Comparison of ENCODE assay signal across 10 cellular contexts in genomic region chr4:74543247-74543670, GRCh38.
DNase-seq lines count a peak whose midpoint lies in the region; ATAC-seq and TF ChIP-seq lines count a peak whose summit lies in the region.
"Had no signal": no experiment of that assay in that cellular context is flagged by ENCODE, and none has a peak within 500 bp of the region (broad histone marks: within the 10 kb centered on the region; RNA-seq: fewer than 3 reads in every experiment).

No MANE protein-coding gene starts in this region.

- peaks cover 11% of the 10 kb centered on the region for H3K4me1 Mint-ChIP-seq in activated T-cell treated with anti-CD3 and anti-CD28 coated beads, Interleukin-2, amount 50 U/mL, for 72 hours (ENCODE audit: low read depth)

- no peaks in the 10 kb centered on the region for H3K9me3 Mint-ChIP-seq in activated T-cell treated with anti-CD3 and anti-CD28 coated beads, Interleukin-2, amount 50 U/mL, for 72 hours

- TF ChIP-seq POLR2A in GM18505 (IDR thresholded peaks at IDR 0.05; ENCODE audit: borderline replicate concordance, extremely low read depth, insufficient read depth, insufficient read length), result no peak

- peak; percentile 40 for DNase-seq in dermis blood vessel endothelial cell
- DNase-seq in activated T-cell treated with anti-CD3 and anti-CD28 coated beads, Interleukin-2, amount 50 U/mL, for 72 hours, result no peak
- DNase-seq in NCI-H1694 treated with DMSO at 0.1 percent for 48 hours (lab: John Stamatoyannopoulos, UW), result no peak
- DNase-seq in activated CD4-positive, CD25-positive, alpha-beta regulatory T cell treated with anti-CD3 and anti-CD28 coated beads, Interleukin-2, amount 50 U/mL, for 72 hours, result no peak
- no peak for DNase-seq in NAMALWA (ENCODE audit: low spot score)
- DNase-seq: effector CD4-positive, alpha-beta T cell; NCI-H1436 treated with DMSO at 0.1 percent for 48 hours had no signal

- no peak overlapping the region for H3K27ac Mint-ChIP-seq in activated T-cell treated with anti-CD3 and anti-CD28 coated beads, Interleukin-2, amount 50 U/mL, for 72 hours

- no peaks in the 10 kb centered on the region for H3K27me3 Mint-ChIP-seq in activated T-cell treated with anti-CD3 and anti-CD28 coated beads, Interleukin-2, amount 50 U/mL, for 72 hours (ENCODE audit: low read depth)

- no peak overlapping the region for H3K4me3 Mint-ChIP-seq in activated T-cell treated with anti-CD3 and anti-CD28 coated beads, Interleukin-2, amount 50 U/mL, for 72 hours

- H3K36me3 Mint-ChIP-seq in activated T-cell treated with anti-CD3 and anti-CD28 coated beads, Interleukin-2, amount 50 U/mL, for 72 hours (ENCODE audit: insufficient read depth in 2 of 2), result no peaks in the 10 kb centered on the region

- ATAC-seq in GM18505 (IDR thresholded peaks at IDR 0.05; ENCODE audit: unreplicated experiment) (peak; percentile 77), GM21576 (IDR thresholded peaks at IDR 0.05; ENCODE audit: unreplicated experiment) (peak; percentile 95), HG03460 (IDR thresholded peaks at IDR 0.05; ENCODE audit: unreplicated experiment) (peak; percentile 95)
- ATAC-seq in activated T-cell treated with anti-CD3 and anti-CD28 coated beads, Interleukin-2, amount 50 U/mL, for 72 hours (replicated peaks in 1 of 2), result no peak

Comparison
In these comparisons a context has a peak if more than half of its experiments do, and no peak if none do; other contexts are left out.
1. ATAC-seq: peak in GM18505 (single experiment), GM21576 (single experiment) and HG03460 (single experiment); none in activated T-cell treated with anti-CD3 and anti-CD28 coated beads, Interleukin-2, amount 50 U/mL, for 72 hours (0 of 2).